8 cellular contexts compared by ENCODE assay signal in the genomic region with DNA sequence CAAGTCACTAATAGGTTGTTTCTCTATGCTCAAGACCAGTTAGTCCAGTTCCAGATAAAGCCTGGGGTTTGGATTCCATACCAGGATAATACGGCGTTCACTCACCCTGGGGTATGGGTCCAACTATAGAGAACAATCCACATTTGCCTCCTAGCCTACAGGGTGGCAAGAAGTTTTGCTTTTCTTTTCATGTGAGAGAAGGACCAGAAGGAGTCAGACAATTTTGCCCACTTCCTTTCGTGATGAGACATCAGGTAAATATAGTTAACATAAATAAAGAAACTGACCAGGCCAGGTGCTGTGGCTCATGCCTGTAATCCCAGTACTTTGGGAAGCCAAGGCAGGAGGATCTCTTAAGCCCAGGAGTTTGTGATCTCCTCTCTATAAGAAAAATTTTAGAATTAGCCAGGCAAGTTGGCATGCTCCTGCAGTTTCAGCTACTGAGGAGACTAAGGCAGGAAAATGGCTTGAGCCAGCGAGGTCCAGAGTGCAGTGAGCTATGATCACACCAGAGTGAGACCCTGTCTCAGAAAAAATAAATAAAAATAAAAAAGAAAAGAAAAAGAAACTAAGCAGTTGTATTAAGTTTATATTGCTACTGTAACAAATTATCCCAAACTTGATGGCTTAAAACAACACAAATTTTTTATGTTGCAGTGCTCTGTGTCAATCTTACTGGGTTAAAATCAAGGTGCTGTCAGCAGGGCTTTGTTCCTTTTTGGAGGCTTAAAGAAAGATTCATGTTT. TPM values are rescaled to one million over a fixed set of nuclear protein-coding genes. Genes with fewer than 3 reads are reported as not detected.
DNase-seq lines count a peak whose midpoint lies in the region; ATAC-seq and TF ChIP-seq lines count a peak whose summit lies in the region.

No MANE protein-coding gene starts in this region.

- H3K27me3 Mint-ChIP-seq in CD14-positive monocyte (ENCODE audit: low read depth in 3 of 3), result peaks cover 0 to 2% (median 2%) of the 10 kb centered on the region in 3 donors
- no peaks in the 10 kb centered on the region for H3K27me3 Mint-ChIP-seq in activated B cell treated with CpG ODN at 0.5 μM for 24 hours

- no peak overlapping the region for H3K4me3 ChIP-seq in SJCRH30

- H3K4me3 Mint-ChIP-seq in CD14-positive monocyte (peak overlapping the region; percentile 12 to 71), activated B cell treated with CpG ODN at 0.5 μM for 24 hours (peak overlapping the region; percentile 68)

- DNase-seq in CD14-positive monocyte (ENCODE audit: low spot score) (no peak), activated B cell treated with CpG ODN at 0.5 μM for 24 hours (no peak), SJCRH30 (no peak), NCI-H2107 treated with DMSO at 0.1 percent for 48 hours (lab: John Stamatoyannopoulos, UW; ENCODE audit: unreplicated experiment) (no peak), NCI-H2029 (lab: John Stamatoyannopoulos, UW) (no peak), NCI-H1092 (lab: John Stamatoyannopoulos, UW) (no peak)

- no peaks in the 10 kb centered on the region for H3K27me3 ChIP-seq in SJCRH30

- H3K27ac ChIP-seq in SJCRH30, result no peak overlapping the region

- peaks cover 65% of the 10 kb centered on the region for H3K4me1 Mint-ChIP-seq in CD14-positive monocyte
- H3K4me1 Mint-ChIP-seq in activated B cell treated with CpG ODN at 0.5 μM for 24 hours, result peaks cover 73% of the 10 kb centered on the region

- ATAC-seq in GM19043 (IDR thresholded peaks at IDR 0.05; ENCODE audit: low read depth, unreplicated experiment) (peak; percentile 56), HG03060 (IDR thresholded peaks at IDR 0.05; ENCODE audit: low read depth, unreplicated experiment) (peak; percentile 52), activated B cell treated with CpG ODN at 0.5 μM for 24 hours (ENCODE audit: low read depth) (peak; percentile 43)

- H3K36me3 Mint-ChIP-seq in CD14-positive monocyte (peaks cover 0 to 3% of the 10 kb centered on the region in 2 donors), activated B cell treated with CpG ODN at 0.5 μM for 24 hours (ENCODE audit: low read depth) (no peaks in the 10 kb centered on the region)

- POLR2A ChIA-PET in activated B cell treated with CpG ODN at 0.5 μM for 24 hours (lab: Charles Lee), result interaction anchor here (0.9 to 1.3 kb wide), 4 partner anchors 8 to 47 kb away, joined by 3 to 8 read pairs (median 6); partner anchors contain the start of gene DCP2

- H3K9me3 ChIP-seq in SJCRH30 (replicated peaks), result no peaks in the 10 kb centered on the region

- no peaks in the 10 kb centered on the region for H3K36me3 ChIP-seq in SJCRH30

- TF ChIP-seq CTCF in CD14-positive monocyte (IDR thresholded peaks at IDR 0.05) (no peak), activated B cell treated with CpG ODN at 0.5 μM for 24 hours (IDR thresholded peaks at IDR 0.05) (no peak)

- intact Hi-C loops in CD14-positive monocyte (cut with micrococcal nuclease), result no loop called here
- intact Hi-C loops in activated B cell treated with CpG ODN at 0.5 μM for 24 hours (cut with micrococcal nuclease), result loop anchor here (1.0 to 2.0 kb wide), 2 partner anchors 7 to 409 kb away; partner anchors contain the start of gene REEP5

- H3K27ac Mint-ChIP-seq in CD14-positive monocyte (peak overlapping the region; percentile 80 to 92 (median 87)), activated B cell treated with CpG ODN at 0.5 μM for 24 hours (peak overlapping the region; percentile 92)

- CTCF ChIA-PET in activated B cell treated with CpG ODN at 0.5 μM for 24 hours (lab: Charles Lee), result no interaction called here

- H3K9me3 Mint-ChIP-seq in CD14-positive monocyte, result peaks cover 0 to 7% (median 4%) of the 10 kb centered on the region in 7 donors
- no peaks in the 10 kb centered on the region for H3K9me3 Mint-ChIP-seq in activated B cell treated with CpG ODN at 0.5 μM for 24 hours

- no peaks in the 10 kb centered on the region for H3K4me1 ChIP-seq in SJCRH30

RNA-seq across cellular contexts. Expression of gene REEP5, which starts 7.5 kb away (rescaled TPM):
- 100 to 1,000 TPM; 193 to 200 TPM for polyA plus RNA-seq in CD14-positive monocyte
- total RNA-seq in activated B cell treated with CpG ODN at 0.5 μM for 24 hours, result 44.5 and 46.8 TPM in 2 replicates
- 24.9 and 30.7 TPM in 2 replicates for total RNA-seq in SJCRH30 (2014; rRNA removed; shearing (Covaris generic))

RNA-seq across cellular contexts. Expression of gene DCP2, which starts 47.1 kb away (rescaled TPM):
- polyA plus RNA-seq in CD14-positive monocyte, result 10 to 100 TPM; 58.9 to 62.2 TPM
- 53.5 and 56.0 TPM in 2 replicates for total RNA-seq in activated B cell treated with CpG ODN at 0.5 μM for 24 hours
- total RNA-seq in SJCRH30 (2014; rRNA removed; shearing (Covaris generic)), result 84.7 and 91.3 TPM in 2 replicates
